In genomic region chr3:171282041-171282440, GRCh38 we compare ENCODE assay signal across 14 cellular contexts.
DNase-seq lines count a peak whose midpoint lies in the region; FAIRE-seq and TF ChIP-seq lines count a peak whose summit lies in the region.
"Had no signal": no experiment of that assay in that cellular context is flagged by ENCODE, and none has a peak within 500 bp of the region (broad histone marks: within the 10 kb centered on the region; RNA-seq: fewer than 3 reads in every experiment).

No MANE protein-coding gene starts in this region.

- no peak overlapping the region for H3K4me2 ChIP-seq in endothelial cell of umbilical vein (ENCODE audit: insufficient read depth, low read length)

- FAIRE-seq in endothelial cell of umbilical vein (lab: Jason Lieb, UNC): no peak

- H3K9me3 Mint-ChIP-seq in activated CD4-positive, alpha-beta T cell treated with anti-CD3 and anti-CD28 coated beads, Interleukin-2, amount 10 ng/mL, durations not matched to agents 7 days and 5 days: peaks cover 4% of the 10 kb centered on the region
- H3K9me3 Mint-ChIP-seq: endodermal cell; neural crest cell; stimulated activated naive CD8-positive, alpha-beta T cell treated with anti-CD3 and anti-CD28 coated beads, Interleukin-15, Interleukin-2, amounts not matched to agents 100 ng/mL and 50 ng/mL, for 24 hours had no signal

- no peaks in the 10 kb centered on the region for H3K79me2 ChIP-seq in endothelial cell of umbilical vein (ENCODE audit: control insufficient read depth, insufficient read depth, low read length)

- H3K9me3 ChIP-seq in endothelial cell of umbilical vein (replicated peaks; ENCODE audit: control insufficient read depth, insufficient read depth, low read length): no peaks in the 10 kb centered on the region

- no peaks in the 10 kb centered on the region for H4K20me1 ChIP-seq in endothelial cell of umbilical vein (replicated peaks; ENCODE audit: control insufficient read depth, extremely low read depth, insufficient read depth, low read length)

- H3K9ac ChIP-seq in endothelial cell of umbilical vein (replicated peaks; ENCODE audit: extremely low read depth, insufficient read depth, low read length): no peak overlapping the region

- H3K36me3 Mint-ChIP-seq in activated CD4-positive, alpha-beta T cell treated with anti-CD3 and anti-CD28 coated beads, Interleukin-2, amount 10 ng/mL, durations not matched to agents 7 days and 5 days (ENCODE audit: low read depth): peaks cover 15% of the 10 kb centered on the region

- intact Hi-C loops in endothelial cell of umbilical vein (cut with micrococcal nuclease): loop anchor here (5.0 kb wide), 1 partner anchor 285 kb away; no protein-coding TSS in a partner anchor

- no peaks in the 10 kb centered on the region for H3K36me3 ChIP-seq in endothelial cell of umbilical vein (ENCODE audit: control insufficient read depth in 2 of 2, extremely low read depth in 1 of 2, insufficient read depth in 2 of 2, low read length in 2 of 2)

- no peak for TF ChIP-seq POLR2A in endothelial cell of umbilical vein (IDR thresholded peaks at IDR 0.05; ENCODE audit: low read depth, low read length)

- H3K4me1 Mint-ChIP-seq in activated CD4-positive, alpha-beta T cell treated with anti-CD3 and anti-CD28 coated beads, Interleukin-2, amount 10 ng/mL, durations not matched to agents 7 days and 5 days: peaks cover 61% of the 10 kb centered on the region

- H3K9me1 ChIP-seq in endothelial cell of umbilical vein (replicated peaks; ENCODE audit: control insufficient read depth, extremely low read depth, insufficient read depth, low read length): no peaks in the 10 kb centered on the region

- no peak overlapping the region for H3K27ac ChIP-seq in endothelial cell of umbilical vein (ENCODE audit: insufficient read depth, low read depth, low read length)
- H3K27ac ChIP-seq: C4-2B had no signal

- no peak overlapping the region for H2AFZ ChIP-seq in endothelial cell of umbilical vein (ENCODE audit: low read depth, low read length)

- no peak overlapping the region for H3K4me3 Mint-ChIP-seq in activated CD4-positive, alpha-beta T cell treated with anti-CD3 and anti-CD28 coated beads, Interleukin-2, amount 10 ng/mL, durations not matched to agents 7 days and 5 days
- H3K4me3 Mint-ChIP-seq: endodermal cell; neural crest cell; stimulated activated naive CD8-positive, alpha-beta T cell treated with anti-CD3 and anti-CD28 coated beads, Interleukin-15, Interleukin-2, amounts not matched to agents 100 ng/mL and 50 ng/mL, for 24 hours had no signal

- CTCF ChIA-PET in endothelial cell of umbilical vein (lab: Charles Lee): no interaction called here
- CTCF ChIA-PET in activated CD4-positive, alpha-beta T cell treated with anti-CD3 and anti-CD28 coated beads, Interleukin-2, amount 10 ng/mL, durations not matched to agents 7 days and 5 days (lab: Charles Lee): interaction anchor here (0.8 kb wide), 1 partner anchor 28 kb away, joined by 3 read pairs; no protein-coding TSS in a partner anchor
- CTCF ChIA-PET in HEK293T (lab: Yijun Ruan, JAX): no interaction called here

- TF ChIP-seq CTCF in endothelial cell of umbilical vein (IDR thresholded peaks at IDR 0.05; ENCODE audit: extremely low read depth in 1 of 2, insufficient read depth in 1 of 2, low read depth in 1 of 2, low read length in 2 of 2): no peak

- POLR2A ChIA-PET in endothelial cell of umbilical vein (lab: Charles Lee): interaction anchor here (0.7 kb wide), 1 partner anchor 234 kb away, joined by 8 read pairs; no protein-coding TSS in a partner anchor
- POLR2A ChIA-PET in activated CD4-positive, alpha-beta T cell treated with anti-CD3 and anti-CD28 coated beads, Interleukin-2, amount 10 ng/mL, durations not matched to agents 7 days and 5 days (lab: Charles Lee): no interaction called here
- POLR2A ChIA-PET in HEK293T (lab: Yijun Ruan, JAX): no interaction called here

- peak; percentile 40 for DNase-seq in AG08395 (ENCODE audit: low spot score)
- DNase-seq in NCI-H446 treated with DMSO at 0.1 percent for 48 hours (lab: John Stamatoyannopoulos, UW): peak; percentile 94
- DNase-seq in endothelial cell of umbilical vein (ENCODE audit: low read depth, low spot score): peak; percentile 68
- peak; percentile 28 for DNase-seq in mucosa of gallbladder (ENCODE audit: low spot score)
- DNase-seq in activated CD4-positive, alpha-beta T cell treated with anti-CD3 and anti-CD28 coated beads, Interleukin-2, amount 10 ng/mL, durations not matched to agents 7 days and 5 days: no peak
- DNase-seq in HEK293T (ENCODE audit: extremely low spot score): no peak
- no peak for DNase-seq in NAMALWA (ENCODE audit: low spot score)
- DNase-seq in SKM-1 treated with dmso at 0.1 percent for 144 hours (lab: John Stamatoyannopoulos, UW; ENCODE audit: unreplicated experiment): no peak
- DNase-seq: activated CD4-positive, alpha-beta T cell treated with anti-CD3 and anti-CD28 coated beads, Interleukin-2, amount 50 U/mL, for 1 hour; endodermal cell; NCI-H748 treated with DMSO at 0.1 percent for 48 hours had no signal

- no peak overlapping the region for H3K4me3 ChIP-seq in endothelial cell of umbilical vein (replicated peaks in 1 of 3; ENCODE audit: insufficient read depth in 1 of 3, low read depth in 1 of 3, low read length in 3 of 3)

- H3K27me3 Mint-ChIP-seq in activated CD4-positive, alpha-beta T cell treated with anti-CD3 and anti-CD28 coated beads, Interleukin-2, amount 10 ng/mL, durations not matched to agents 7 days and 5 days: no peaks in the 10 kb centered on the region
- H3K27me3 Mint-ChIP-seq: stimulated activated naive CD8-positive, alpha-beta T cell treated with anti-CD3 and anti-CD28 coated beads, Interleukin-15, Interleukin-2, amounts not matched to agents 100 ng/mL and 50 ng/mL, for 24 hours had no signal

- H3K4me1 ChIP-seq in endothelial cell of umbilical vein (ENCODE audit: control insufficient read depth, extremely low read depth, insufficient read depth, low read length): peaks cover 49% of the 10 kb centered on the region

- H3K27me3 ChIP-seq in endothelial cell of umbilical vein (ENCODE audit: control insufficient read depth in 2 of 2, insufficient read depth in 2 of 2, low read length in 2 of 2): no peaks in the 10 kb centered on the region

- dilution Hi-C loops in endothelial cell of umbilical vein (cut with MboI; ENCODE audit: extremely low pct_ligation_motif_present, low sequenced_read_pairs): no loop called here

- no peak overlapping the region for H3K27ac Mint-ChIP-seq in activated CD4-positive, alpha-beta T cell treated with anti-CD3 and anti-CD28 coated beads, Interleukin-2, amount 10 ng/mL, durations not matched to agents 7 days and 5 days
- H3K27ac Mint-ChIP-seq: endodermal cell; stimulated activated naive CD8-positive, alpha-beta T cell treated with anti-CD3 and anti-CD28 coated beads, Interleukin-15, Interleukin-2, amounts not matched to agents 100 ng/mL and 50 ng/mL, for 24 hours had no signal

- no TSS peak for BruUV-seq in endothelial cell of umbilical vein (replicated peaks; lab: Mats Ljungman, UMichigan)

TF ChIP-seq in endothelial cell of umbilical vein, 7 proteins besides CTCF, POLR2A, EP300 and RAD21:
- TF ChIP-seq GATA2 (IDR thresholded peaks at IDR 0.05; ENCODE audit: insufficient read depth, insufficient read length, low read depth, low read length): no peak
- TF ChIP-seq FOS (IDR thresholded peaks at IDR 0.05; ENCODE audit: borderline replicate concordance, insufficient read depth, low read length): no peak

TF ChIP-seq in HEK293T, 16 proteins besides CTCF, POLR2A, EP300 and RAD21:
- TF ChIP-seq BHLHE40 (IDR thresholded peaks at IDR 0.05; ENCODE audit: borderline replicate concordance): no peak
- TF ChIP-seq HDGF (IDR thresholded peaks at IDR 0.05; ENCODE audit: borderline replicate concordance): no peak
- TF ChIP-seq FOXM1 (IDR thresholded peaks at IDR 0.05; ENCODE audit: borderline replicate concordance): no peak
- TF ChIP-seq FOXA1 (IDR thresholded peaks at IDR 0.05): no peak
- no peak for TF ChIP-seq FOXK2 (IDR thresholded peaks at IDR 0.05)
- TF ChIP-seq ELF4 (IDR thresholded peaks at IDR 0.05): no peak
- no peak for TF ChIP-seq NFRKB (IDR thresholded peaks at IDR 0.05)
- no peak for TF ChIP-seq ARNT (IDR thresholded peaks at IDR 0.05)
- TF ChIP-seq TARDBP (IDR thresholded peaks at IDR 0.05): no peak
- TF ChIP-seq PKNOX1 (IDR thresholded peaks at IDR 0.05): no peak
- TF ChIP-seq ZNF384 (IDR thresholded peaks at IDR 0.05): no peak
- no peak for TF ChIP-seq SUZ12 (IDR thresholded peaks at IDR 0.05)
- TF ChIP-seq L3MBTL2 (conservative IDR thresholded peaks at IDR 0.05): no peak
- TF ChIP-seq SP1 (IDR thresholded peaks at IDR 0.05): no peak
- no peak for TF ChIP-seq CTBP1 (IDR thresholded peaks at IDR 0.05; ENCODE audit: borderline replicate concordance)
- TF ChIP-seq LEF1 (IDR thresholded peaks at IDR 0.05; ENCODE audit: borderline replicate concordance): no peak

Comparison
In these comparisons a context has a peak if more than half of its experiments do, and no peak if none do; other contexts are left out.
1. DNase-seq: peak in AG08395 (single experiment), NCI-H446 treated with DMSO at 0.1 percent for 48 hours (single experiment), endothelial cell of umbilical vein (single experiment) and mucosa of gallbladder (single experiment); none in activated CD4-positive, alpha-beta T cell treated with anti-CD3 and anti-CD28 coated beads, Interleukin-2, amount 10 ng/mL, durations not matched to agents 7 days and 5 days (single experiment), HEK293T (single experiment), NAMALWA (single experiment) and SKM-1 treated with dmso at 0.1 percent for 144 hours (single experiment).